8 cellular contexts compared by ENCODE assay signal in genomic region chr2:70767094-70767698, GRCh38. TPM values are rescaled to one million over a fixed set of nuclear protein-coding genes. Genes with fewer than 3 reads are reported as not detected.
DNase-seq lines count a peak whose midpoint lies in the region; FAIRE-seq and TF ChIP-seq lines count a peak whose summit lies in the region.

No MANE protein-coding gene starts in this region.

- H3K36me3 ChIP-seq in DOHH2 (ENCODE audit: control insufficient read depth, low read length) = no peaks in the 10 kb centered on the region
- H3K36me3 ChIP-seq in stomach = no peaks in the 10 kb centered on the region

- no peaks in the 10 kb centered on the region for H4K20me1 ChIP-seq in DOHH2 (ENCODE audit: control insufficient read depth, insufficient read depth, low read depth, low read length)

- peak overlapping the region; percentile 84 for H3K4me3 Mint-ChIP-seq in activated naive CD4-positive, alpha-beta T cell treated with anti-CD3 and anti-CD28 coated beads, Interleukin-2, amount 10 ng/mL, durations not matched to agents 7 days and 5 days
- peak overlapping the region; percentile 53 to 89 (median 76) for H3K4me3 Mint-ChIP-seq in immature natural killer cell

- intact Hi-C loops in stomach (cut with DNase I; ENCODE audit: low total_unique reads) = no loop called here

- H3K36me3 Mint-ChIP-seq in activated naive CD4-positive, alpha-beta T cell treated with anti-CD3 and anti-CD28 coated beads, Interleukin-2, amount 10 ng/mL, durations not matched to agents 7 days and 5 days = no peaks in the 10 kb centered on the region
- H3K36me3 Mint-ChIP-seq in immature natural killer cell = no peaks in the 10 kb centered on the region

- H3K4me3 ChIP-seq in DOHH2 (ENCODE audit: low read length) (peak overlapping the region; percentile 70), stomach (peak overlapping the region; percentile 37 to 54 (median 46))

- peak overlapping the region; percentile 61 for H3K4me2 ChIP-seq in DOHH2 (ENCODE audit: low read length)

- H3K79me2 ChIP-seq in DOHH2 (ENCODE audit: control insufficient read depth, low read length) = peaks cover 4% of the 10 kb centered on the region; the same call in 1 of the 2 replicates

- FAIRE-seq in RCC 7860 (lab: Jason Lieb, UNC) (no peak), D721Med (lab: Jason Lieb, UNC) (no peak)

- no peak for TF ChIP-seq EP300 in stomach (IDR thresholded peaks at IDR 0.05)

- 1 to 3% (median 2%) methylated on average over 33 to 51 of the region's 51 CpGs for WGBS in stomach, 5 donors

- H3K27me3 Mint-ChIP-seq in activated naive CD4-positive, alpha-beta T cell treated with anti-CD3 and anti-CD28 coated beads, Interleukin-2, amount 10 ng/mL, durations not matched to agents 7 days and 5 days = peaks cover 60% of the 10 kb centered on the region
- peaks cover 12 to 30% (median 21%) of the 10 kb centered on the region in 3 donors for H3K27me3 Mint-ChIP-seq in immature natural killer cell (ENCODE audit: low read depth in 3 of 3)

- peaks cover 17% of the 10 kb centered on the region for H3K4me1 Mint-ChIP-seq in activated naive CD4-positive, alpha-beta T cell treated with anti-CD3 and anti-CD28 coated beads, Interleukin-2, amount 10 ng/mL, durations not matched to agents 7 days and 5 days
- peaks cover 15% of the 10 kb centered on the region in 2 donors for H3K4me1 Mint-ChIP-seq in immature natural killer cell

- H3K27me3 ChIP-seq in DOHH2 (ENCODE audit: control insufficient read depth, low read length) = peaks cover 45% of the 10 kb centered on the region
- H3K27me3 ChIP-seq in stomach = peaks cover 0 to 85% (median 52%) of the 10 kb centered on the region in 3 donors

- H3K27ac Mint-ChIP-seq in activated naive CD4-positive, alpha-beta T cell treated with anti-CD3 and anti-CD28 coated beads, Interleukin-2, amount 10 ng/mL, durations not matched to agents 7 days and 5 days = peak overlapping the region; percentile 76
- no peak overlapping the region for H3K27ac Mint-ChIP-seq in immature natural killer cell

- H3K4me1 ChIP-seq in DOHH2 (ENCODE audit: control insufficient read depth, low read length) (peaks cover 13% of the 10 kb centered on the region), stomach (peaks cover 12 to 18% (median 15%) of the 10 kb centered on the region in 4 donors)

- H3K9me2 ChIP-seq in DOHH2 (replicated peaks; ENCODE audit: control insufficient read depth, low read length) = no peaks in the 10 kb centered on the region

- no peak for TF ChIP-seq POLR2A in stomach (IDR thresholded peaks at IDR 0.05)

- H3K9me3 Mint-ChIP-seq in activated naive CD4-positive, alpha-beta T cell treated with anti-CD3 and anti-CD28 coated beads, Interleukin-2, amount 10 ng/mL, durations not matched to agents 7 days and 5 days = no peaks in the 10 kb centered on the region
- no peaks in the 10 kb centered on the region for H3K9me3 Mint-ChIP-seq in immature natural killer cell

- no peaks in the 10 kb centered on the region for H3F3A ChIP-seq in DOHH2 (ENCODE audit: control insufficient read depth, insufficient read depth)

- H3K9me3 ChIP-seq in DOHH2 (ENCODE audit: control insufficient read depth, insufficient read depth, low read length) = no peaks in the 10 kb centered on the region
- H3K9me3 ChIP-seq in stomach = no peaks in the 10 kb centered on the region

- no peak for TF ChIP-seq CTCF in DOHH2 (IDR thresholded peaks at IDR 0.05; ENCODE audit: low read depth, low read length, poor library complexity, severe bottlenecking)
- TF ChIP-seq CTCF in stomach (IDR thresholded peaks at IDR 0.05) = no peak
- TF ChIP-seq CTCF in D721Med (IDR thresholded peaks at IDR 0.05; ENCODE audit: insufficient read depth, missing control alignments) = no peak

- H3K27ac ChIP-seq in DOHH2 (ENCODE audit: low read depth, low read length) (no peak overlapping the region), stomach (peak overlapping the region in 1 of 5 donors; percentile 18)

- CTCF ChIA-PET in activated naive CD4-positive, alpha-beta T cell treated with anti-CD3 and anti-CD28 coated beads, Interleukin-2, amount 10 ng/mL, durations not matched to agents 7 days and 5 days (lab: Charles Lee) = interaction anchor here (1.4 to 2.9 kb wide), 3 partner anchors 8 to 463 kb away, joined by 4 to 18 read pairs (median 7); no protein-coding TSS in a partner anchor

- DNase-seq in NCI-H1417 (lab: John Stamatoyannopoulos, UW) = peak; percentile 45 to 93 (median 91)
- DNase-seq in activated naive CD4-positive, alpha-beta T cell treated with anti-CD3 and anti-CD28 coated beads, Interleukin-2, amount 10 ng/mL, durations not matched to agents 7 days and 5 days = peak; percentile 33
- no peak for DNase-seq in immature natural killer cell
- DNase-seq in stomach = no peak
- DNase-seq in RCC 7860 (ENCODE audit: low spot score) = no peak
- no peak for DNase-seq in HT-29 (ENCODE audit: low spot score)
- no peak for DNase-seq in D721Med (ENCODE audit: insufficient read length, low spot score)

RNA-seq across cellular contexts. Expression of gene ADD2, which starts 0.8 kb away (rescaled TPM):
- not detected for polyA plus RNA-seq in immature natural killer cell
- total RNA-seq in stomach = 1 to 10 TPM in 3 of 5 donors, under 1 TPM in 1, not detected in 1; 0.87 to 5.5 (median 2.3) TPM
- under 1 TPM in 2 of 3 donors, not detected in 1; 0.12 to 0.13 TPM for polyA plus RNA-seq in stomach
- total RNA-seq in HT-29 (2014; rRNA removed; shearing (Covaris generic)) = 0.71 and 0.73 TPM in 2 replicates

RNA-seq across cellular contexts. Expression of gene FIGLA, which starts 23.2 kb away (rescaled TPM):
- under 1 TPM in 1 of 3 donors, not detected in 2; 0.53 TPM for polyA plus RNA-seq in immature natural killer cell
- not detected for total RNA-seq in stomach
- under 1 TPM in 1 of 3 donors, not detected in 2; 0.75 TPM for polyA plus RNA-seq in stomach
- total RNA-seq in HT-29 (2014; rRNA removed; shearing (Covaris generic)) = not detected in 2 replicates

RNA-seq across cellular contexts. Expression of gene CLEC4F, which starts 53.2 kb away (rescaled TPM):
- polyA plus RNA-seq in immature natural killer cell (not detected), stomach (under 1 TPM in 1 of 3 donors, not detected in 2; 0.13 TPM)
- under 1 TPM in 1 of 5 donors, not detected in 4; 0.37 TPM for total RNA-seq in stomach
- total RNA-seq in HT-29 (2014; rRNA removed; shearing (Covaris generic)) = not detected in 2 replicates

Comparison
In these comparisons a context has a peak if more than half of its experiments do, and no peak if none do; other contexts are left out.
1. DNase-seq: peak in NCI-H1417 (3 of 3) and activated naive CD4-positive, alpha-beta T cell treated with anti-CD3 and anti-CD28 coated beads, Interleukin-2, amount 10 ng/mL, durations not matched to agents 7 days and 5 days (single experiment); none in immature natural killer cell (0 of 3), stomach (single experiment), RCC 7860 (single experiment), HT-29 (single experiment) and D721Med (single experiment).